Comparison of ENCODE assay signal across 17 cellular contexts in genomic region chr5:133403741-133404364, GRCh38.
A peak's percentile ranks its signal among the peaks of the same experiment; 100 is the strongest.
DNase-seq lines count a peak whose midpoint lies in the region; ATAC-seq and TF ChIP-seq lines count a peak whose summit lies in the region.
"Had no signal": no experiment of that assay in that cellular context is flagged by ENCODE, and none has a peak within 500 bp of the region (broad histone marks: within the 10 kb centered on the region; RNA-seq: fewer than 3 reads in every experiment).

No MANE protein-coding gene starts in this region.

- H3K4me3 ChIP-seq in osteoblast (ENCODE audit: insufficient read depth, low read length): no peak overlapping the region
- H3K4me3 ChIP-seq: BLaER1 treated with 17β-estradiol and CSF1 and Interleukin-3, amounts not matched to agents 10 nM and 100 nM had no signal

- no peaks in the 10 kb centered on the region for H3K36me3 Mint-ChIP-seq in activated T-cell treated with anti-CD3 and anti-CD28 coated beads, Interleukin-2, amount 50 U/mL, for 24 hours (ENCODE audit: low read depth)
- H3K36me3 Mint-ChIP-seq in activated T-cell treated with anti-CD3 and anti-CD28 coated beads, Interleukin-2, amount 50 U/mL, for 4 hours (ENCODE audit: insufficient read depth): no peaks in the 10 kb centered on the region
- H3K36me3 Mint-ChIP-seq in neural crest cell (ENCODE audit: low read depth): no peaks in the 10 kb centered on the region
- H3K36me3 Mint-ChIP-seq in stimulated activated naive B cell treated with anti-CD40 and anti-IgM and Interleukin-4, amounts not matched to agents 10 μg/mL and 1 μg/mL and 100 μg/mL, for 72 hours: peaks cover 0 to 9% of the 10 kb centered on the region in 2 donors
- H3K36me3 Mint-ChIP-seq: CD8-positive, alpha-beta T cell had no signal

- ATAC-seq in activated T-cell treated with anti-CD3 and anti-CD28 coated beads, Interleukin-2, amount 50 U/mL, for 4 hours: no peak
- no peak for ATAC-seq in stimulated activated naive B cell treated with anti-CD40 and anti-IgM and Interleukin-4, amounts not matched to agents 10 μg/mL and 1 μg/mL and 100 μg/mL, for 72 hours (replicated peaks)
- ATAC-seq in GM18517 (IDR thresholded peaks at IDR 0.05; ENCODE audit: unreplicated experiment): no peak
- ATAC-seq: CD8-positive, alpha-beta T cell had no signal

- H3K9me3 ChIP-seq in osteoblast (ENCODE audit: low read depth, low read length): no peaks in the 10 kb centered on the region
- H3K9me3 ChIP-seq: BLaER1 treated with 17β-estradiol and CSF1 and Interleukin-3, amounts not matched to agents 10 nM and 100 nM had no signal

- no peaks in the 10 kb centered on the region for H3K27me3 ChIP-seq in osteoblast (ENCODE audit: insufficient read depth, low read length)
- H3K27me3 ChIP-seq: BLaER1 treated with 17β-estradiol and CSF1 and Interleukin-3, amounts not matched to agents 10 nM and 100 nM had no signal

- no peak overlapping the region for H3K27ac Mint-ChIP-seq in activated T-cell treated with anti-CD3 and anti-CD28 coated beads, Interleukin-2, amount 50 U/mL, for 24 hours
- H3K27ac Mint-ChIP-seq in neural crest cell (ENCODE audit: unreplicated experiment): peak overlapping the region; percentile 82
- H3K27ac Mint-ChIP-seq in stimulated activated naive B cell treated with anti-CD40 and anti-IgM and Interleukin-4, amounts not matched to agents 10 μg/mL and 1 μg/mL and 100 μg/mL, for 72 hours: peak overlapping the region; percentile 83
- H3K27ac Mint-ChIP-seq: CD8-positive, alpha-beta T cell; HFFc6 had no signal

- peaks cover 9% of the 10 kb centered on the region for H3K27me3 Mint-ChIP-seq in activated T-cell treated with anti-CD3 and anti-CD28 coated beads, Interleukin-2, amount 50 U/mL, for 24 hours
- H3K27me3 Mint-ChIP-seq in activated T-cell treated with anti-CD3 and anti-CD28 coated beads, Interleukin-2, amount 50 U/mL, for 4 hours (ENCODE audit: low read depth): no peaks in the 10 kb centered on the region
- no peaks in the 10 kb centered on the region for H3K27me3 Mint-ChIP-seq in neural crest cell (ENCODE audit: low read depth)
- H3K27me3 Mint-ChIP-seq in stimulated activated naive B cell treated with anti-CD40 and anti-IgM and Interleukin-4, amounts not matched to agents 10 μg/mL and 1 μg/mL and 100 μg/mL, for 72 hours: peaks cover 0 to 8% of the 10 kb centered on the region in 2 donors

- no peak overlapping the region for H3K4me3 Mint-ChIP-seq in activated T-cell treated with anti-CD3 and anti-CD28 coated beads, Interleukin-2, amount 50 U/mL, for 24 hours
- no peak overlapping the region for H3K4me3 Mint-ChIP-seq in activated T-cell treated with anti-CD3 and anti-CD28 coated beads, Interleukin-2, amount 50 U/mL, for 4 hours
- no peak overlapping the region for H3K4me3 Mint-ChIP-seq in neural crest cell
- no peak overlapping the region for H3K4me3 Mint-ChIP-seq in stimulated activated naive B cell treated with anti-CD40 and anti-IgM and Interleukin-4, amounts not matched to agents 10 μg/mL and 1 μg/mL and 100 μg/mL, for 72 hours
- H3K4me3 Mint-ChIP-seq: CD8-positive, alpha-beta T cell; HFFc6 had no signal

- H3K79me2 ChIP-seq in osteoblast (ENCODE audit: insufficient read depth, low read length): no peaks in the 10 kb centered on the region

- H3K27ac ChIP-seq in osteoblast (ENCODE audit: low read depth, low read length): no peak overlapping the region
- H3K27ac ChIP-seq: BLaER1 treated with 17β-estradiol and CSF1 and Interleukin-3, amounts not matched to agents 10 nM and 100 nM; HL-60 had no signal

- H3K4me2 ChIP-seq in osteoblast (ENCODE audit: insufficient read depth, low read length): no peak overlapping the region
- H3K4me2 ChIP-seq: BLaER1 treated with 17β-estradiol and CSF1 and Interleukin-3, amounts not matched to agents 10 nM and 100 nM had no signal

- no peaks in the 10 kb centered on the region for H3K9me3 Mint-ChIP-seq in activated T-cell treated with anti-CD3 and anti-CD28 coated beads, Interleukin-2, amount 50 U/mL, for 24 hours
- no peaks in the 10 kb centered on the region for H3K9me3 Mint-ChIP-seq in activated T-cell treated with anti-CD3 and anti-CD28 coated beads, Interleukin-2, amount 50 U/mL, for 4 hours
- no peaks in the 10 kb centered on the region for H3K9me3 Mint-ChIP-seq in neural crest cell
- H3K9me3 Mint-ChIP-seq in stimulated activated naive B cell treated with anti-CD40 and anti-IgM and Interleukin-4, amounts not matched to agents 10 μg/mL and 1 μg/mL and 100 μg/mL, for 72 hours: no peaks in the 10 kb centered on the region
- H3K9me3 Mint-ChIP-seq: CD8-positive, alpha-beta T cell; HFFc6 had no signal

- H4K20me1 ChIP-seq in osteoblast (ENCODE audit: insufficient read depth, low read length): no peaks in the 10 kb centered on the region
- H4K20me1 ChIP-seq: BLaER1 treated with 17β-estradiol and CSF1 and Interleukin-3, amounts not matched to agents 10 nM and 100 nM had no signal

- H3K4me1 Mint-ChIP-seq in activated T-cell treated with anti-CD3 and anti-CD28 coated beads, Interleukin-2, amount 50 U/mL, for 24 hours (ENCODE audit: low read depth): peaks cover 10% of the 10 kb centered on the region
- H3K4me1 Mint-ChIP-seq in activated T-cell treated with anti-CD3 and anti-CD28 coated beads, Interleukin-2, amount 50 U/mL, for 4 hours (ENCODE audit: low read depth): peaks cover 7% of the 10 kb centered on the region
- H3K4me1 Mint-ChIP-seq in neural crest cell: peaks cover 23% of the 10 kb centered on the region
- H3K4me1 Mint-ChIP-seq in stimulated activated naive B cell treated with anti-CD40 and anti-IgM and Interleukin-4, amounts not matched to agents 10 μg/mL and 1 μg/mL and 100 μg/mL, for 72 hours: peaks cover 24 to 25% of the 10 kb centered on the region in 2 donors

- H3K36me3 ChIP-seq in osteoblast (ENCODE audit: insufficient read depth, low read length): no peaks in the 10 kb centered on the region
- H3K36me3 ChIP-seq: BLaER1 treated with 17β-estradiol and CSF1 and Interleukin-3, amounts not matched to agents 10 nM and 100 nM had no signal

- no peaks in the 10 kb centered on the region for H3K4me1 ChIP-seq in osteoblast (ENCODE audit: insufficient read depth, low read length)

- DNase-seq in activated T-cell treated with anti-CD3 and anti-CD28 coated beads, Interleukin-2, amount 50 U/mL, for 24 hours: peak; percentile 12
- no peak for DNase-seq in activated T-cell treated with anti-CD3 and anti-CD28 coated beads, Interleukin-2, amount 50 U/mL, for 4 hours
- DNase-seq in ecto neural progenitor cell (ENCODE audit: low spot score): peak; percentile 29
- no peak for DNase-seq in neural crest cell (ENCODE audit: low read depth, low spot score)
- no peak for DNase-seq in stimulated activated naive B cell treated with anti-CD40 and anti-IgM and Interleukin-4, amounts not matched to agents 10 μg/mL and 1 μg/mL and 100 μg/mL, for 72 hours
- DNase-seq in osteoblast (ENCODE audit: insufficient read length, low spot score, missing footprints): no peak
- no peak for DNase-seq in mucosa of gallbladder (ENCODE audit: low spot score)
- DNase-seq: 8988T, Calu3, DMS79 treated with DMSO at 0.1 percent for 48 hours, GF-D8, GOT3, HFFc6 had no signal

- no peak overlapping the region for H2AFZ ChIP-seq in osteoblast (ENCODE audit: low read length)

- no peak for TF ChIP-seq CTCF in neural crest cell (conservative IDR thresholded peaks at IDR 0.05)
- no peak for TF ChIP-seq CTCF in osteoblast (IDR thresholded peaks at IDR 0.05; ENCODE audit: extremely low read depth, low read depth, low read length)

Comparison
In these comparisons a context has a peak if more than half of its experiments do, and no peak if none do; other contexts are left out.
1. DNase-seq: peak in activated T-cell treated with anti-CD3 and anti-CD28 coated beads, Interleukin-2, amount 50 U/mL, for 24 hours (single experiment) and ecto neural progenitor cell (single experiment); none in activated T-cell treated with anti-CD3 and anti-CD28 coated beads, Interleukin-2, amount 50 U/mL, for 4 hours (single experiment), neural crest cell (single experiment), stimulated activated naive B cell treated with anti-CD40 and anti-IgM and Interleukin-4, amounts not matched to agents 10 μg/mL and 1 μg/mL and 100 μg/mL, for 72 hours (single experiment), osteoblast (single experiment) and mucosa of gallbladder (single experiment).